Comparison of ENCODE assay signal across 8 cellular contexts in the genomic region with DNA sequence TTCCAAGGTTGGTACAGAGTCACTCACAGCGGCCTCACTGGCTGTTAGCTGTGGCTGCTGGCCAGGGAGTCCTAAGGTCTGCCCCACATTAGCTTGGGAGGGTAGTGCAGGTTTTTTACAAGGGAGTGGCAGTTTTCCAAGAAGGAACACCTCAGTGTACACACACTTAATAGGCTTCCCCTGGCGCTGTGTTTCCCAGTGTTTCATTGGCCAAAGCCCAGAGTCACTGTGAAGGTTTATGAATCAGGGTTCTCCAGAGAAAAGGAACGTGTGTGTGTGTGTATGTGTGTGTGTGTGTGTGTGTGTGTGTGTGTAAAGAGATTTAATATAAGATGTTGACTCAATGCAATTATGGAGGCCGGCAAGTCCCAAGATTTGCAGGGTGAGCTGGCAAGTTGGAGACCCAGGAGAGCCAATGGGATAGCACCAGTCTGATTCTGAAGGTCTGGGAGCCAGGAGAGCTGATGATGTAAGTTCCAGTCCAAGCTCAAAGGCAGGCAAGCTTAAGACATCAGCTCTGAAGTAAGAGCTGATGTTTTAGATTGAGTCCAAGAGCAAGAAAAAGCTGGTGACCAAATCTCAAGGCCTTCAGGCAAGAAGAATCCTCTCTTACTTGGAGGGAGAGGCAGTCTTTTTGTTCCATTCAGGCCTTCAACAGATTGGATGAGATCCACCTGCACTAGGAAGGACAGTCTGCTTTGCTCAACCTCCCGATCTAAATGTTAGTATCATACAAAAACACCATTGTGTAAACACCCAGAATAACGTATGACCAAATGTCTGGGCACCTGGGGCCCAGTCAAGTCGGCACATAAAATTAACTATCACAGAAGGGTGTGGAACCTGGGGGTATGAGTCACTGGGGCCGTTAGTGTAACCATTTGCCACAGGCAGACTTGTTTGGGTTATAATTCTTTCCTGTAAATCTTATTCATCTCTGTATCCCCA.
DNase-seq lines count a peak whose midpoint lies in the region; ATAC-seq and TF ChIP-seq lines count a peak whose summit lies in the region.

No MANE protein-coding gene starts in this region.

- H3K27ac ChIP-seq in tibial artery, result no peak overlapping the region

- no peak for TF ChIP-seq CTCF in foreskin fibroblast (IDR thresholded peaks at IDR 0.05; ENCODE audit: low read depth, low read length)
- no peak for TF ChIP-seq CTCF in tibial artery (IDR thresholded peaks at IDR 0.05)
- no peak for TF ChIP-seq CTCF in mesothelial cell of epicardium (IDR thresholded peaks at IDR 0.05; ENCODE audit: unreplicated experiment)

- CTCF ChIA-PET in activated CD8-positive, alpha-beta T cell treated with anti-CD3 and anti-CD28 coated beads, Interleukin-2, amount 10 ng/mL, durations not matched to agents 7 days and 5 days (lab: Charles Lee), result no interaction called here

- POLR2A ChIA-PET in activated CD8-positive, alpha-beta T cell treated with anti-CD3 and anti-CD28 coated beads, Interleukin-2, amount 10 ng/mL, durations not matched to agents 7 days and 5 days (lab: Charles Lee), result no interaction called here

- peaks cover 0 to 14% (median 6%) of the 10 kb centered on the region in 4 donors for H3K4me1 ChIP-seq in tibial artery

- H3K4me3 ChIP-seq in foreskin fibroblast (ENCODE audit: low read depth in 1 of 2, low read length in 2 of 2) (no peak overlapping the region), tibial artery (no peak overlapping the region)

- no peaks in the 10 kb centered on the region for H3K9me3 ChIP-seq in tibial artery

- no peaks in the 10 kb centered on the region for H3K9me3 Mint-ChIP-seq in activated CD8-positive, alpha-beta T cell treated with anti-CD3 and anti-CD28 coated beads, Interleukin-2, amount 10 ng/mL, durations not matched to agents 7 days and 5 days (ENCODE audit: insufficient read depth)
- H3K9me3 Mint-ChIP-seq in mesothelial cell of epicardium, result no peaks in the 10 kb centered on the region

- ATAC-seq in activated CD8-positive, alpha-beta T cell treated with anti-CD3 and anti-CD28 coated beads, Interleukin-2, amount 10 ng/mL, durations not matched to agents 7 days and 5 days, result peak; percentile 62

- peak overlapping the region; percentile 29 for H3K4me3 Mint-ChIP-seq in activated CD8-positive, alpha-beta T cell treated with anti-CD3 and anti-CD28 coated beads, Interleukin-2, amount 10 ng/mL, durations not matched to agents 7 days and 5 days
- no peak overlapping the region for H3K4me3 Mint-ChIP-seq in mesothelial cell of epicardium

- H3K27me3 ChIP-seq in tibial artery, result no peaks in the 10 kb centered on the region

- intact Hi-C loops in tibial artery (cut with DNase I; ENCODE audit: low total_unique reads), result no loop called here

- DNase-seq in activated naive CD4-positive, alpha-beta T cell treated with Interleukin-2 at 50 U/mL for 16 hours, result peak; percentile 70
- DNase-seq in activated naive CD4-positive, alpha-beta T cell (lab: John Stamatoyannopoulos, UW), result no peak
- peak; percentile 36 for DNase-seq in activated CD8-positive, alpha-beta T cell treated with anti-CD3 and anti-CD28 coated beads, Interleukin-2, amount 10 ng/mL, durations not matched to agents 7 days and 5 days
- DNase-seq in foreskin fibroblast (peak; percentile 61 to 75), tibial artery (no peak), T-helper 9 cell (no peak), mesothelial cell of epicardium (ENCODE audit: low spot score in 2 of 2, unreplicated experiment in 2 of 2) (no peak)
- peak; percentile 15 to 41 (median 22) for DNase-seq in stimulated activated CD4-positive, alpha-beta T cell treated with anti-CD3 and anti-CD28 coated beads, TNF-alpha, amount 100 ng/mL, for 4 hours (ENCODE audit: low read depth in 3 of 3)

- H3K4me1 Mint-ChIP-seq in activated CD8-positive, alpha-beta T cell treated with anti-CD3 and anti-CD28 coated beads, Interleukin-2, amount 10 ng/mL, durations not matched to agents 7 days and 5 days (ENCODE audit: low read depth), result peaks cover 53% of the 10 kb centered on the region
- peaks cover 3% of the 10 kb centered on the region for H3K4me1 Mint-ChIP-seq in mesothelial cell of epicardium

- peaks cover 37% of the 10 kb centered on the region for H3K36me3 Mint-ChIP-seq in activated CD8-positive, alpha-beta T cell treated with anti-CD3 and anti-CD28 coated beads, Interleukin-2, amount 10 ng/mL, durations not matched to agents 7 days and 5 days (ENCODE audit: low read depth)
- no peaks in the 10 kb centered on the region for H3K36me3 Mint-ChIP-seq in mesothelial cell of epicardium

- no peaks in the 10 kb centered on the region for H3K36me3 ChIP-seq in tibial artery

- H3K27ac Mint-ChIP-seq in activated CD8-positive, alpha-beta T cell treated with anti-CD3 and anti-CD28 coated beads, Interleukin-2, amount 10 ng/mL, durations not matched to agents 7 days and 5 days, result peak overlapping the region; percentile 65
- H3K27ac Mint-ChIP-seq in mesothelial cell of epicardium, result no peak overlapping the region

- no peaks in the 10 kb centered on the region for H3K27me3 Mint-ChIP-seq in activated CD8-positive, alpha-beta T cell treated with anti-CD3 and anti-CD28 coated beads, Interleukin-2, amount 10 ng/mL, durations not matched to agents 7 days and 5 days (ENCODE audit: low read depth)
- H3K27me3 Mint-ChIP-seq in mesothelial cell of epicardium (ENCODE audit: low read depth), result no peaks in the 10 kb centered on the region

Comparison
In these comparisons a context has a peak if more than half of its experiments do, and no peak if none do; other contexts are left out.
1. DNase-seq: peak in activated naive CD4-positive, alpha-beta T cell treated with Interleukin-2 at 50 U/mL for 16 hours (single experiment), activated CD8-positive, alpha-beta T cell treated with anti-CD3 and anti-CD28 coated beads, Interleukin-2, amount 10 ng/mL, durations not matched to agents 7 days and 5 days (single experiment), foreskin fibroblast (2 of 2) and stimulated activated CD4-positive, alpha-beta T cell treated with anti-CD3 and anti-CD28 coated beads, TNF-alpha, amount 100 ng/mL, for 4 hours (3 of 3); none in activated naive CD4-positive, alpha-beta T cell (0 of 4), tibial artery (0 of 2), T-helper 9 cell (single experiment) and mesothelial cell of epicardium (0 of 2).